7 cellular contexts compared by ENCODE assay signal in the genomic region with DNA sequence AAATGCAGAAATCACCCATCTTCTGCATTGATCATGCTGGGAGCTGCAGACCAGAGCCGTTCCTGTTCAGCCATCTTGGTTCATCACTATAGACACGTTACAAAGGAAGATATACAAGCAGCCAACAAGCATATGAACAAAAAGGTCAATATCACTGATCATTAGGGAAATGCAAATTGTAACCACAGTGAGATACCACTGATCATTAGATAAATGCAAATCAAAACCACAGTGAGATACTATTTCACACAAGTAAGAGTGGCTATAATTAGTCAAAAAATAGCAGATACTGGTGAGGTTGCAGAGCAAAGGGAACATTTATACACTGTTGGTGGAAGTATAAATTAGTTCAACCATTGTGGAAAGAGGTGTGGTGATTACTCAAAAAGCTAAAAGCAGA.
DNase-seq lines count a peak whose midpoint lies in the region; ATAC-seq and TF ChIP-seq lines count a peak whose summit lies in the region.
"Not testable (repeated sequence)": the region's sequence is repeated elsewhere in the genome, so short reads cannot be mapped to it uniquely, and the experiment has no call there.

No MANE protein-coding gene starts in this region.

- ATAC-seq in GM18505 (IDR thresholded peaks at IDR 0.05; ENCODE audit: unreplicated experiment) (peak; percentile 60), GM18867 (IDR thresholded peaks at IDR 0.05; ENCODE audit: unreplicated experiment) (peak; percentile 96), GM19351 (IDR thresholded peaks at IDR 0.05; ENCODE audit: unreplicated experiment) (peak; percentile 87), HG02623 (IDR thresholded peaks at IDR 0.05; ENCODE audit: unreplicated experiment) (peak; percentile 70), HG03025 (IDR thresholded peaks at IDR 0.05; ENCODE audit: low FRiP score, unreplicated experiment) (peak; percentile 81), HG03378 (IDR thresholded peaks at IDR 0.05; ENCODE audit: unreplicated experiment) (peak; percentile 75)

- not testable (repeated sequence) for TF ChIP-seq POLR2A in GM18505 (IDR thresholded peaks at IDR 0.05; ENCODE audit: borderline replicate concordance, extremely low read depth, insufficient read depth, insufficient read length)

- peak; percentile 45 to 46 for DNase-seq in NCI-H526 (lab: John Stamatoyannopoulos, UW)

Comparison
In these comparisons a context has a peak if more than half of its experiments do, and no peak if none do; other contexts are left out.
1. Peak in every context shown above with its lines: DNase-seq and ATAC-seq.